31 cellular contexts compared by ENCODE assay signal in the genomic region with DNA sequence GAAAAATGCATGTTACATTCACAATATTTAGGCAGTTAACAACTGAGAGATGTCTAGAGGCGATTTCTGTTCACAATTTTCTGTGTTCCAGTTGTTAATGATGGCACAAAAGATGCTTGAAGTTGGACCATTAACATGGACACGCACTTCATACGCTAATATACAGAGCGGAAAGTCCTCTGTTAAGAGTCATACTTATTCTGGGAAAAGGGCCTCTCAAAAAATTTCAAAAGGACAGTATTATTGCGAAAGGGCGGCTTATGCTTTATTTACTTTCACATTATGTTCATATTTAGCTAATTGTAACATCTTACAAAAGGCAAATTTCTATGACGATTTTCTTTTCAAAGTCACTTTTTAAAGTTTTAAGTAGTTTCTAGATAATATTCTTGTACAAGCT.
DNase-seq lines count a peak whose midpoint lies in the region; ATAC-seq, FAIRE-seq and TF ChIP-seq lines count a peak whose summit lies in the region.
"Had no signal": no experiment of that assay in that cellular context is flagged by ENCODE, and none has a peak within 500 bp of the region (broad histone marks: within the 10 kb centered on the region; RNA-seq: fewer than 3 reads in every experiment).

No MANE protein-coding gene starts in this region.

- peaks cover 0 to 2% of the 10 kb centered on the region in 2 experiments; a peak in 1 of 4 replicates for H3K9me3 ChIP-seq in H1 (ENCODE audit: insufficient read depth in 2 of 2, low read depth in 1 of 2, low read length in 1 of 2)
- H3K9me3 ChIP-seq in lower lobe of right lung: no peaks in the 10 kb centered on the region
- H3K9me3 ChIP-seq: esophagus muscularis mucosa, left ventricle myocardium inferior, SJCRH30 had no signal

- H2AK5ac ChIP-seq in H1 (ENCODE audit: low read depth, low read length) (no peak overlapping the region), mesendoderm (ENCODE audit: low read length) (no peak overlapping the region)

- H3K4me3 ChIP-seq in AG09309 (ENCODE audit: control insufficient read depth, low read depth, low read length) (no peak overlapping the region), H1 (ENCODE audit: extremely low read depth in 1 of 4, insufficient read depth in 2 of 4, low read depth in 3 of 4, low read length in 4 of 4) (no peak overlapping the region), lower lobe of right lung (no peak overlapping the region), mesendoderm (ENCODE audit: low read length) (no peak overlapping the region)
- H3K4me3 ChIP-seq: esophagus muscularis mucosa, left ventricle myocardium inferior, SJCRH30, skin epidermis had no signal

- no peak overlapping the region for H3K14ac ChIP-seq in H1 (ENCODE audit: insufficient read length)

- no peaks in the 10 kb centered on the region for H3K79me1 ChIP-seq in H1 (ENCODE audit: low read depth, low read length)
- no peaks in the 10 kb centered on the region for H3K79me1 ChIP-seq in mesendoderm (ENCODE audit: low read length)

- peak; percentile 69 to 86 for ATAC-seq in lower lobe of right lung
- ATAC-seq: activated naive CD8-positive, alpha-beta T cell treated with anti-CD3 and anti-CD28 coated beads, Interleukin-2, amount 50 U/mL, for 24 hours; HCT116; T-cell; WTC11 had no signal

- intact Hi-C loops in lower lobe of right lung (cut with DNase I): no loop called here

- H4K5ac ChIP-seq in H1 (ENCODE audit: insufficient read length, low read depth, low read length) (no peak overlapping the region), mesendoderm (ENCODE audit: low read length) (no peak overlapping the region)

- H3K4me1 ChIP-seq in H1 (replicated peaks in 1 of 4; ENCODE audit: control insufficient read depth in 3 of 4, insufficient read depth in 4 of 4, low read length in 3 of 4) (peaks cover 0 to 4% (median 3%) of the 10 kb centered on the region in 4 experiments; a peak in 3 of 7 replicates), lower lobe of right lung (peaks cover 4% of the 10 kb centered on the region), mesendoderm (ENCODE audit: control insufficient read depth, low read depth, low read length) (no peaks in the 10 kb centered on the region)
- H3K4me1 ChIP-seq: esophagus muscularis mucosa, SJCRH30 had no signal

- H3K4ac ChIP-seq in H1 (replicated peaks; ENCODE audit: insufficient read length, low read depth, low read length): no peak overlapping the region
- no peak overlapping the region for H3K4ac ChIP-seq in mesendoderm (ENCODE audit: low read depth, low read length)

- no peak for TF ChIP-seq POLR2A in H1 (IDR thresholded peaks at IDR 0.05; ENCODE audit: control extremely low read depth in 1 of 2, low read depth in 2 of 2, low read length in 2 of 2)

- H3K18ac ChIP-seq in H1 (ENCODE audit: extremely low read depth, low read length): no peak overlapping the region
- no peak overlapping the region for H3K18ac ChIP-seq in mesendoderm (ENCODE audit: low read length)

- CTCF ChIA-PET in H1 (lab: Charles Lee; ENCODE audit: partially characterized antibody): no interaction called here

- no peak for FAIRE-seq in H1 (lab: Jason Lieb, UNC)
- FAIRE-seq: GM12892, islet of Langerhans had no signal

- H2BK5ac ChIP-seq in H1 (ENCODE audit: low read depth, low read length): no peak overlapping the region
- no peak overlapping the region for H2BK5ac ChIP-seq in mesendoderm (ENCODE audit: low read length)

- H3K36me3 ChIP-seq in H1 (ENCODE audit: control insufficient read depth in 2 of 4, insufficient read depth in 4 of 4, low read length in 3 of 4) (no peaks in the 10 kb centered on the region), lower lobe of right lung (no peaks in the 10 kb centered on the region), mesendoderm (ENCODE audit: control insufficient read depth, insufficient read depth, low read length) (no peaks in the 10 kb centered on the region)
- H3K36me3 ChIP-seq: esophagus muscularis mucosa, left ventricle myocardium inferior, SJCRH30 had no signal

- TF ChIP-seq RAD21 in H1 (IDR thresholded peaks at IDR 0.05 in 1 of 2, conservative IDR thresholded peaks at IDR 0.05 in 1 of 2; ENCODE audit: low read depth in 2 of 2, low read length in 2 of 2): no peak

- DNase-seq in AG09309 (ENCODE audit: low read depth) (peak; percentile 24), GM04503 (ENCODE audit: low read depth) (peak; percentile 56), H1 (ENCODE audit: low read depth in 1 of 2, low spot score in 2 of 2) (no peak), lower lobe of right lung (no peak), mesendoderm (no peak), glomerular visceral epithelial cell (ENCODE audit: extremely low spot score) (no peak)
- DNase-seq in activated naive CD4-positive, alpha-beta T cell treated with anti-CD3 and anti-CD28 coated beads, Interleukin-2, amount 50 U/mL, for 16 hours: no peak
- DNase-seq: ACHN; activated CD4-positive, alpha-beta T cell treated with anti-CD3 and anti-CD28 coated beads, Interleukin-2, amount 10 ng/mL, durations not matched to agents 7 days and 5 days; activated gamma-delta T cell treated with Interleukin-2 at 50 U/mL for 16 hours; activated naive CD8-positive, alpha-beta T cell treated with anti-CD3 and anti-CD28 coated beads, Interleukin-2, amount 50 U/mL, for 24 hours; activated T-cell treated with anti-CD3 and anti-CD28 coated beads, Interleukin-2, amount 50 U/mL, for 48 hours; left ventricle myocardium inferior; MM.1S; NCI-H1105 treated with DMSO at 0.1 percent for 48 hours; NCI-H187 treated with DMSO at 0.1 percent for 48 hours; NCI-H2171; NCI-H82; retina; SJCRH30; stimulated activated naive CD4-positive, alpha-beta T cell; T-cell had no signal

- no peak overlapping the region for H3K23ac ChIP-seq in H1 (ENCODE audit: insufficient read length)
- H3K23ac ChIP-seq in mesendoderm (ENCODE audit: low read length): no peak overlapping the region

- H3K27me3 ChIP-seq in H1 (replicated peaks in 1 of 4; ENCODE audit: control insufficient read depth in 3 of 4, extremely low read depth in 1 of 4, insufficient read depth in 3 of 4, low read length in 3 of 4): no peaks in the 10 kb centered on the region
- H3K27me3 ChIP-seq in lower lobe of right lung (ENCODE audit: low read depth): no peaks in the 10 kb centered on the region
- no peaks in the 10 kb centered on the region for H3K27me3 ChIP-seq in mesendoderm (ENCODE audit: insufficient read depth, low read length, poor library complexity)
- H3K27me3 ChIP-seq: esophagus muscularis mucosa had no signal

- POLR2A ChIA-PET in H1 (lab: Charles Lee; ENCODE audit: partially characterized antibody): no interaction called here

- no peak overlapping the region for H2BK12ac ChIP-seq in H1 (ENCODE audit: low read depth, low read length)

- no peak overlapping the region for H3K9ac ChIP-seq in H1 (replicated peaks in 1 of 4; ENCODE audit: extremely low read depth in 1 of 4, low read depth in 3 of 4, low read length in 3 of 4)
- no peak overlapping the region for H3K9ac ChIP-seq in mesendoderm (ENCODE audit: low read length)
- H3K9ac ChIP-seq: KMS-11, parathyroid adenoma had no signal

- 93% methylated on average over 7 of the region's 7 CpGs; no CpG with 5 or more reads in 1 of the 2 experiments for WGBS in H1 (ENCODE audit: extremely low coverage in 1 of 2, insufficient coverage in 1 of 2, insufficient read length in 1 of 2, insufficient replicate concordance in 2 of 2, low coverage in 1 of 2, low lambda C conversion rate in 2 of 2, missing lambda C conversion rate in 1 of 2), 2 experiments
- no CpG with 5 or more reads among the region's 7 CpGs for WGBS in mesendoderm (ENCODE audit: extremely low coverage, insufficient coverage, low lambda C conversion rate)

- H3K56ac ChIP-seq in H1 (replicated peaks; ENCODE audit: insufficient read length, low read depth, low read length): no peak overlapping the region
- H3K56ac ChIP-seq in mesendoderm (ENCODE audit: low read length): no peak overlapping the region

- H3K23me2 ChIP-seq in H1 (ENCODE audit: low read depth, low read length): no peaks in the 10 kb centered on the region

- no peak overlapping the region for H2BK20ac ChIP-seq in H1 (ENCODE audit: low read length)

- H2BK15ac ChIP-seq in H1 (ENCODE audit: low read length) (no peak overlapping the region), mesendoderm (replicated peaks; ENCODE audit: low read depth) (no peak overlapping the region)

- TF ChIP-seq CTCF in AG09309 (IDR thresholded peaks at IDR 0.05; ENCODE audit: control insufficient read depth, insufficient read depth, low read depth, low read length, missing control alignments): no peak
- TF ChIP-seq CTCF in H1 (IDR thresholded peaks at IDR 0.05; ENCODE audit: control extremely low read depth in 1 of 3, insufficient read depth in 1 of 3, low read depth in 1 of 3, low read length in 3 of 3): no peak
- TF ChIP-seq CTCF in lower lobe of right lung (IDR thresholded peaks at IDR 0.05): no peak

- H2BK120ac ChIP-seq in H1 (replicated peaks; ENCODE audit: low read depth, low read length) (no peak overlapping the region), mesendoderm (ENCODE audit: low read depth, low read length) (no peak overlapping the region)

- no peak overlapping the region for H3K4me2 ChIP-seq in H1 (ENCODE audit: insufficient read depth in 1 of 2, low read depth in 2 of 2, low read length in 2 of 2)
- no peak overlapping the region for H3K4me2 ChIP-seq in mesendoderm (ENCODE audit: low read length)
- H3K4me2 ChIP-seq: KMS-11 had no signal

- H4K91ac ChIP-seq in H1 (replicated peaks; ENCODE audit: insufficient read length, low read length): no peak overlapping the region

- H3K27ac ChIP-seq in H1 (ENCODE audit: low read depth, low read length) (no peak overlapping the region), lower lobe of right lung (no peak overlapping the region), mesendoderm (ENCODE audit: low read depth, low read length) (no peak overlapping the region)
- H3K27ac ChIP-seq: esophagus muscularis mucosa, HL-60, KMS-11, left ventricle myocardium inferior, parathyroid adenoma, SJCRH30 had no signal

- no peak for TF ChIP-seq EP300 in H1 (IDR thresholded peaks at IDR 0.05; ENCODE audit: borderline replicate concordance in 1 of 2, low read depth in 2 of 2, low read length in 2 of 2)

- H4K20me1 ChIP-seq in H1 (replicated peaks in 1 of 2; ENCODE audit: control insufficient read depth in 1 of 2, insufficient read depth in 2 of 2, low read length in 2 of 2): no peaks in the 10 kb centered on the region

- H3K79me2 ChIP-seq in H1 (ENCODE audit: control insufficient read depth in 1 of 2, insufficient read depth in 2 of 2, low read length in 2 of 2) (peaks cover 0 to 81% of the 10 kb centered on the region in 2 experiments; a peak in 2 of 4 replicates), mesendoderm (ENCODE audit: control insufficient read depth, insufficient read depth, low read length) (no peaks in the 10 kb centered on the region)

- H2AFZ ChIP-seq in H1 (ENCODE audit: low read length): no peak overlapping the region
- H2AFZ ChIP-seq: parathyroid adenoma had no signal

- H4K8ac ChIP-seq in H1 (ENCODE audit: extremely low read depth, insufficient read depth, low read length): no peak overlapping the region
- H4K8ac ChIP-seq in mesendoderm (ENCODE audit: low read depth, low read length): no peak overlapping the region

TF ChIP-seq in H1, 55 proteins besides CTCF, POLR2A, EP300 and RAD21 (continues in another document):
- TF ChIP-seq TCF12 (IDR thresholded peaks at IDR 0.05; ENCODE audit: low read depth, low read length) (no peak), FOSL1 (IDR thresholded peaks at IDR 0.05; ENCODE audit: insufficient read depth, low read depth, low read length) (no peak), RXRA (IDR thresholded peaks at IDR 0.05; ENCODE audit: insufficient read depth, low read depth, low read length) (no peak)

Comparison
In these comparisons a context has a peak if more than half of its experiments do, and no peak if none do; other contexts are left out.
1. DNase-seq: peak in AG09309 (single experiment) and GM04503 (single experiment); none in H1 (0 of 2), lower lobe of right lung (single experiment), activated naive CD4-positive, alpha-beta T cell treated with anti-CD3 and anti-CD28 coated beads, Interleukin-2, amount 50 U/mL, for 16 hours (single experiment), mesendoderm (single experiment) and glomerular visceral epithelial cell (single experiment).